Comparison of ENCODE assay signal across 8 cellular contexts in genomic region chr14:77800814-77801213, GRCh38. TPM values are rescaled to one million over a fixed set of nuclear protein-coding genes. Genes with fewer than 3 reads are reported as not detected.
A peak's percentile ranks its signal among the peaks of the same experiment; 100 is the strongest.
DNase-seq lines count a peak whose midpoint lies in the region; FAIRE-seq and TF ChIP-seq lines count a peak whose summit lies in the region.

No MANE protein-coding gene starts in this region.

- peak overlapping the region in 1 of 2 donors; percentile 93 for H3K4me3 Mint-ChIP-seq in CD14-positive monocyte
- peak overlapping the region; percentile 86 for H3K4me3 Mint-ChIP-seq in neural progenitor cell

- H3K4me3 ChIP-seq in OCI-LY1 (ENCODE audit: low read depth, low read length, poor library complexity, severe bottlenecking) (peak overlapping the region; percentile 86), duodenal mucosa (ENCODE audit: low read depth in 1 of 2, low read length in 2 of 2) (peak overlapping the region; percentile 89 to 98), neural progenitor cell (peak overlapping the region; percentile 64)

- intact Hi-C loops in CD14-positive monocyte (cut with micrococcal nuclease): loop anchor here (5.0 kb wide), 1 partner anchor 39 kb away; the partner anchor contains the start of gene SNW1 (in 2 of the 2)

- peaks cover 0 to 2% (median 0%) of the 10 kb centered on the region in 7 donors for H3K9me3 Mint-ChIP-seq in CD14-positive monocyte
- H3K9me3 Mint-ChIP-seq in neural progenitor cell: no peaks in the 10 kb centered on the region

- H3K36me3 ChIP-seq in OCI-LY1 (ENCODE audit: insufficient read depth, low read length): no peaks in the 10 kb centered on the region
- no peaks in the 10 kb centered on the region for H3K36me3 ChIP-seq in duodenal mucosa (ENCODE audit: control insufficient read depth in 1 of 2, insufficient read depth in 2 of 2, low read length in 2 of 2)
- no peaks in the 10 kb centered on the region for H3K36me3 ChIP-seq in neural progenitor cell

- H3K36me3 Mint-ChIP-seq in CD14-positive monocyte: no peaks in the 10 kb centered on the region
- H3K36me3 Mint-ChIP-seq in neural progenitor cell: no peaks in the 10 kb centered on the region

- H3K9me3 ChIP-seq in OCI-LY1 (ENCODE audit: low read length): no peaks in the 10 kb centered on the region
- H3K9me3 ChIP-seq in duodenal mucosa (ENCODE audit: control insufficient read depth in 1 of 2, low read length in 2 of 2): no peaks in the 10 kb centered on the region
- H3K9me3 ChIP-seq in neural progenitor cell (ENCODE audit: low read depth): no peaks in the 10 kb centered on the region

- DNase-seq in CD14-positive monocyte (ENCODE audit: low spot score) (no peak), neural progenitor cell (ENCODE audit: low spot score) (no peak), H54 (ENCODE audit: insufficient read length, low spot score) (no peak), NCI-H2171 treated with DMSO at 0.1 percent for 48 hours (lab: John Stamatoyannopoulos, UW) (no peak), GDM1 (lab: John Stamatoyannopoulos, UW) (no peak), NCI-H187 (lab: John Stamatoyannopoulos, UW) (no peak)

- H3K9ac ChIP-seq in OCI-LY1 (ENCODE audit: low read length) (peak overlapping the region; percentile 83), duodenal mucosa (ENCODE audit: low read depth in 1 of 2, low read length in 2 of 2) (peak overlapping the region in 1 of 2 donors; percentile 84), neural progenitor cell (no peak overlapping the region)

- no peak for TF ChIP-seq POLR2A in H54 (IDR thresholded peaks at IDR 0.05; ENCODE audit: low read depth, low read length)

- H4K20me1 ChIP-seq in OCI-LY1 (ENCODE audit: insufficient read depth, low read length): no peaks in the 10 kb centered on the region
- no peaks in the 10 kb centered on the region for H4K20me1 ChIP-seq in neural progenitor cell (ENCODE audit: low read depth)

- peaks cover 10% of the 10 kb centered on the region for H3K4me1 ChIP-seq in OCI-LY1 (ENCODE audit: insufficient read depth, low read length, severe bottlenecking)
- H3K4me1 ChIP-seq in duodenal mucosa (ENCODE audit: control insufficient read depth in 1 of 2, insufficient read depth in 2 of 2, low read length in 2 of 2): peaks cover 0 to 4% of the 10 kb centered on the region in 2 donors
- no peaks in the 10 kb centered on the region for H3K4me1 ChIP-seq in neural progenitor cell

- H3K27ac ChIP-seq in OCI-LY1 (ENCODE audit: low read depth, low read length, poor library complexity, severe bottlenecking): no peak overlapping the region
- H3K27ac ChIP-seq in duodenal mucosa (ENCODE audit: low read depth, low read length): peak overlapping the region; percentile 50
- no peak overlapping the region for H3K27ac ChIP-seq in neural progenitor cell

- H3K4me1 Mint-ChIP-seq in CD14-positive monocyte: peaks cover 13% of the 10 kb centered on the region
- peaks cover 17% of the 10 kb centered on the region for H3K4me1 Mint-ChIP-seq in neural progenitor cell

- H3F3A ChIP-seq in OCI-LY1 (ENCODE audit: insufficient read depth, low read length) (no peaks in the 10 kb centered on the region), neural progenitor cell (ENCODE audit: low read depth) (peaks cover under 1% of the 10 kb centered on the region)

- H3K27me3 ChIP-seq in OCI-LY1 (ENCODE audit: insufficient read depth, low read length) (no peaks in the 10 kb centered on the region), duodenal mucosa (ENCODE audit: control insufficient read depth in 1 of 2, insufficient read depth in 2 of 2, low read length in 2 of 2) (no peaks in the 10 kb centered on the region), neural progenitor cell (no peaks in the 10 kb centered on the region)

- H3K4me2 ChIP-seq in OCI-LY1 (ENCODE audit: low read length) (peak overlapping the region; percentile 89), neural progenitor cell (peak overlapping the region; percentile 75)

- H3K9me2 ChIP-seq in OCI-LY1 (ENCODE audit: low read depth, low read length): no peaks in the 10 kb centered on the region

- no peak overlapping the region for H2AFZ ChIP-seq in OCI-LY1 (ENCODE audit: low read length)
- H2AFZ ChIP-seq in neural progenitor cell (replicated peaks): peak overlapping the region; percentile 85

- no peaks in the 10 kb centered on the region for H3K79me2 ChIP-seq in OCI-LY1 (ENCODE audit: insufficient read depth, low read length)
- no peaks in the 10 kb centered on the region for H3K79me2 ChIP-seq in neural progenitor cell (ENCODE audit: low read depth)

- no peak for FAIRE-seq in H54 (lab: Jason Lieb, UNC)

- H3K27ac Mint-ChIP-seq in CD14-positive monocyte (peak overlapping the region in 4 of 7 donors; percentile 90 to 95 (median 93)), neural progenitor cell (no peak overlapping the region)

- H3K27me3 Mint-ChIP-seq in CD14-positive monocyte (ENCODE audit: low read depth in 3 of 3): peaks cover 0 to 5% (median 0%) of the 10 kb centered on the region in 3 donors
- peaks cover 3% of the 10 kb centered on the region for H3K27me3 Mint-ChIP-seq in neural progenitor cell (ENCODE audit: insufficient read depth, low read depth)

- peak; percentile 10 for TF ChIP-seq CTCF in CD14-positive monocyte (IDR thresholded peaks at IDR 0.05)
- no peak for TF ChIP-seq CTCF in OCI-LY1 (IDR thresholded peaks at IDR 0.05; ENCODE audit: low read length)
- no peak for TF ChIP-seq CTCF in neural progenitor cell (IDR thresholded peaks at IDR 0.05)

RNA-seq across cellular contexts. Expression of gene ADCK1, which starts 0.9 kb away (rescaled TPM):
- polyA plus RNA-seq in CD14-positive monocyte: 1 to 10 TPM; 3.7 to 5.4 TPM
- 1.6 and 4.8 TPM in 2 replicates for total RNA-seq in neural progenitor cell (ENCODE audit: low replicate concordance)

RNA-seq across cellular contexts. Expression of gene SNW1, which starts 39.9 kb away (rescaled TPM):
- 10 to 100 TPM; 50.6 to 74.6 TPM for polyA plus RNA-seq in CD14-positive monocyte
- 72.6 and 105 TPM in 2 replicates for total RNA-seq in neural progenitor cell (ENCODE audit: low replicate concordance)
